ENCODE assay signal across 8 cellular contexts in genomic region chr21:39313042-39313456, GRCh38. TPM values are rescaled to one million over a fixed set of nuclear protein-coding genes. Genes with fewer than 3 reads are reported as not detected.
DNase-seq lines count a peak whose midpoint lies in the region; ATAC-seq and TF ChIP-seq lines count a peak whose summit lies in the region.

No MANE protein-coding gene starts in this region.

- H3K4me1 Mint-ChIP-seq in T-helper 17 cell = peaks cover 41% of the 10 kb centered on the region

- H3K27ac Mint-ChIP-seq in T-helper 17 cell = peak overlapping the region; percentile 93

- H3K4me1 ChIP-seq in muscle layer of colon (ENCODE audit: insufficient read depth, low read length) (peaks cover 13% of the 10 kb centered on the region), vagina (peaks cover 27% of the 10 kb centered on the region)

- no peaks in the 10 kb centered on the region for H3K27me3 Mint-ChIP-seq in T-helper 17 cell

- H3K9me3 ChIP-seq in T-helper 17 cell (ENCODE audit: control insufficient read depth, low read length, poor library complexity, severe bottlenecking) = no peaks in the 10 kb centered on the region
- H3K9me3 ChIP-seq in muscle layer of colon (ENCODE audit: low read length) = no peaks in the 10 kb centered on the region
- H3K9me3 ChIP-seq in vagina = no peaks in the 10 kb centered on the region

- no peak for TF ChIP-seq CTCF in vagina (IDR thresholded peaks at IDR 0.05)

- H3K27ac ChIP-seq in muscle layer of colon (ENCODE audit: low read depth, low read length) (peak overlapping the region; percentile 94), vagina (peak overlapping the region; percentile 97)

- H3K27me3 ChIP-seq in muscle layer of colon (ENCODE audit: control insufficient read depth in 1 of 2, insufficient read depth in 2 of 2, low read length in 2 of 2) = no peaks in the 10 kb centered on the region
- H3K27me3 ChIP-seq in vagina = no peaks in the 10 kb centered on the region

- peak overlapping the region; percentile 61 for H3K9ac ChIP-seq in muscle layer of colon (ENCODE audit: low read length)

- H3K36me3 Mint-ChIP-seq in T-helper 17 cell (ENCODE audit: low read depth) = peaks cover 4% of the 10 kb centered on the region

- TF ChIP-seq POLR2A in vagina (IDR thresholded peaks at IDR 0.05) = no peak

- peak overlapping the region; percentile 92 for H3K4me3 Mint-ChIP-seq in T-helper 17 cell

- DNase-seq in activated T-cell treated with anti-CD3 and anti-CD28 coated beads for 48 hours (ENCODE audit: low read depth) (peak; percentile 24), T-helper 17 cell (peak in 1 of 3 donors; percentile 14), vagina (ENCODE audit: extremely low spot score in 2 of 2) (no peak), ecto neural progenitor cell (ENCODE audit: low spot score) (no peak)
- no peak for DNase-seq in activated T-cell treated with anti-CD3 and anti-CD28 coated beads, Interleukin-2, amount 50 U/mL, for 1 hour
- DNase-seq in effector CD4-positive, alpha-beta T cell = peak; percentile 11

- ATAC-seq in HG03045 (IDR thresholded peaks at IDR 0.05; ENCODE audit: unreplicated experiment) = peak; percentile 20
- ATAC-seq in T-helper 17 cell = peak; percentile 9

- H3K4me3 ChIP-seq in muscle layer of colon (ENCODE audit: low read depth in 1 of 2, low read length in 2 of 2) (peak overlapping the region; percentile 70 to 73), vagina (peak overlapping the region; percentile 84 to 94)

- intact Hi-C loops in vagina (cut with DNase I) = loop anchor here (2.0 to 5.0 kb wide), 2 partner anchors 36 to 74 kb away; partner anchors contain the start of gene HMGN1

- peaks cover 9% of the 10 kb centered on the region for H3K36me3 ChIP-seq in muscle layer of colon (ENCODE audit: insufficient read depth, low read length)
- no peaks in the 10 kb centered on the region for H3K36me3 ChIP-seq in vagina

RNA-seq across cellular contexts. Expression of gene BRWD1, which starts 0.4 kb away (rescaled TPM):
- total RNA-seq in T-helper 17 cell = 10 to 100 TPM; 71.9 to 81.6 TPM
- total RNA-seq in vagina = 62.1 TPM

RNA-seq across cellular contexts. Expression of gene HMGN1, which starts 35.8 kb away (rescaled TPM):
- total RNA-seq in T-helper 17 cell (100 to 1,000 TPM; 183 to 231 TPM), vagina (82.0 TPM)

Comparison
In these comparisons a context has a peak if more than half of its experiments do, and no peak if none do; other contexts are left out.
1. DNase-seq: peak in activated T-cell treated with anti-CD3 and anti-CD28 coated beads for 48 hours (single experiment) and effector CD4-positive, alpha-beta T cell (single experiment); none in activated T-cell treated with anti-CD3 and anti-CD28 coated beads, Interleukin-2, amount 50 U/mL, for 1 hour (single experiment), vagina (0 of 2) and ecto neural progenitor cell (single experiment).